Comparison of ENCODE assay signal across 8 cellular contexts in the genomic region with DNA sequence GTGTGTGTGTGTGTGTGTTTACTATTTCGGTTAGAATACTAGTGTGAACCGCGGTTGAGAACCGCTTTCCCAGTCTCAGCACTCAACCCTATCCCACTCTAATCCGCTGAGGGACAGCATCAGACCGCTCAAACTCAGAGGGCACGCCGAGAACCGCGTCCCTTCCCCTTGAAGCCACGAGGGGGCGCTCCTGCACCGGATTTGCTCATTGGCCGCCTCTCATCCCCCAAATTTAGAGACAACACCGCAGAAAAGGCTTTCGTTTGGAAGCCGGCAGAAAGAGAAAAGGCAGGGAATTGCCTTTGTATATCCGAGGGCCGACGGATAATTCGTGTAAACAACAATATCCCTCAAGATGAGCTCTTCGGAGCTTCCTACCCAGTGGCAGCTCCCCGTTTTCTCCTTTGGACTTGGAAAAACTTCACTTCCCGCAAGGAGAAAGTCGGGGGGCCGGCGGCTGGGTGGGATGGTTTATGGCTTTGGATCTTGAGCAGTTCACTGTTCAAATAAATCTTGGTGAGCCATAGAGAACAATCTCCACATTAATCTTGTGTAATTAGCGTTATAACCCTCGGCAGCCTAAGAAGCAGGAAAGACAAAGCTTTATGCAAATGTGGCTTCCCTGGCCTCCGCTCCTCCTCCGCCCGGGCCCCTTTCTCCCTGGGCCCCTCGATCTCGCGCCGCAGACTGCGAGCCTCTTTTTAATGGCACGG.
A peak's percentile ranks its signal among the peaks of the same experiment; 100 is the strongest.
DNase-seq lines count a peak whose midpoint lies in the region; ATAC-seq and TF ChIP-seq lines count a peak whose summit lies in the region.

No MANE protein-coding gene starts in this region.

- H3K36me3 Mint-ChIP-seq in dendritic cell treated with granulocyte-macrophage colony-stimulating factor and Interleukin-4, amounts not matched to agents 40 ng/mL and 50 ng/mL, for 4 days (ENCODE audit: low read depth), result peaks cover 5% of the 10 kb centered on the region

- H3K4me3 Mint-ChIP-seq in dendritic cell treated with granulocyte-macrophage colony-stimulating factor and Interleukin-4, amounts not matched to agents 40 ng/mL and 50 ng/mL, for 4 days, result peak overlapping the region; percentile 72

- DNase-seq in Ammon's horn (ENCODE audit: low spot score) (peak; percentile 88), NCI-H226 (peak; percentile 28), lower leg skin (ENCODE audit: low spot score in 2 of 2) (peak; percentile 67 to 95)
- peak; percentile 79 for DNase-seq in activated CD4-positive, alpha-beta T cell treated with anti-CD3 and anti-CD28 coated beads for 48 hours
- DNase-seq in stimulated activated CD4-positive, alpha-beta T cell treated with anti-CD3 and anti-CD28 coated beads, Interleukin-4, amount 100 ng/mL, for 48 hours (ENCODE audit: low read depth in 2 of 2), result peak; percentile 52 to 61

- ATAC-seq in GM19025 (IDR thresholded peaks at IDR 0.05; ENCODE audit: low read depth, unreplicated experiment) (peak; percentile 67), HG03280 (IDR thresholded peaks at IDR 0.05; ENCODE audit: unreplicated experiment) (peak; percentile 81)

- peaks cover 65% of the 10 kb centered on the region for H3K27me3 Mint-ChIP-seq in dendritic cell treated with granulocyte-macrophage colony-stimulating factor and Interleukin-4, amounts not matched to agents 40 ng/mL and 50 ng/mL, for 4 days

- no peaks in the 10 kb centered on the region for H3K9me3 Mint-ChIP-seq in dendritic cell treated with granulocyte-macrophage colony-stimulating factor and Interleukin-4, amounts not matched to agents 40 ng/mL and 50 ng/mL, for 4 days

- no peak overlapping the region for H3K27ac Mint-ChIP-seq in dendritic cell treated with granulocyte-macrophage colony-stimulating factor and Interleukin-4, amounts not matched to agents 40 ng/mL and 50 ng/mL, for 4 days

- no peak for TF ChIP-seq POLR2A in lower leg skin (IDR thresholded peaks at IDR 0.05)

- WGBS in lower leg skin, 2 donors, result 1% methylated on average over 38 of the region's 38 CpGs

- peak overlapping the region; percentile 16 for H3K4me3 ChIP-seq in lower leg skin (ENCODE audit: low read depth, poor library complexity, severe bottlenecking)

- intact Hi-C loops in dendritic cell treated with granulocyte-macrophage colony-stimulating factor and Interleukin-4, amounts not matched to agents 40 ng/mL and 50 ng/mL, for 4 days (cut with micrococcal nuclease), result loop anchor here (10.0 kb wide), 1 partner anchor 1042 kb away; no protein-coding TSS in a partner anchor
- intact Hi-C loops in lower leg skin (cut with DNase I; ENCODE audit: low total_unique reads), result loop anchor here (10.0 kb wide), 1 partner anchor 1042 kb away; no protein-coding TSS in a partner anchor

- peaks cover 44% of the 10 kb centered on the region for H3K4me1 Mint-ChIP-seq in dendritic cell treated with granulocyte-macrophage colony-stimulating factor and Interleukin-4, amounts not matched to agents 40 ng/mL and 50 ng/mL, for 4 days (ENCODE audit: low read depth)

- TF ChIP-seq CTCF in lower leg skin (IDR thresholded peaks at IDR 0.05), result peak in 1 of 3 donors; percentile 55

Comparison
In these comparisons a context has a peak if more than half of its experiments do, and no peak if none do; other contexts are left out.
1. Peak in every context shown above with its lines: DNase-seq, ATAC-seq and H3K4me3 ChIP-seq.
2. DNase-seq: peak in every context shown above with its lines; median percentile 88 in Ammon's horn; 81 in lower leg skin; 79 in activated CD4-positive, alpha-beta T cell treated with anti-CD3 and anti-CD28 coated beads for 48 hours; 56 in stimulated activated CD4-positive, alpha-beta T cell treated with anti-CD3 and anti-CD28 coated beads, Interleukin-4, amount 100 ng/mL, for 48 hours; 28 in NCI-H226.